Comparison of ENCODE assay signal across 1 cellular context in the genomic region with DNA sequence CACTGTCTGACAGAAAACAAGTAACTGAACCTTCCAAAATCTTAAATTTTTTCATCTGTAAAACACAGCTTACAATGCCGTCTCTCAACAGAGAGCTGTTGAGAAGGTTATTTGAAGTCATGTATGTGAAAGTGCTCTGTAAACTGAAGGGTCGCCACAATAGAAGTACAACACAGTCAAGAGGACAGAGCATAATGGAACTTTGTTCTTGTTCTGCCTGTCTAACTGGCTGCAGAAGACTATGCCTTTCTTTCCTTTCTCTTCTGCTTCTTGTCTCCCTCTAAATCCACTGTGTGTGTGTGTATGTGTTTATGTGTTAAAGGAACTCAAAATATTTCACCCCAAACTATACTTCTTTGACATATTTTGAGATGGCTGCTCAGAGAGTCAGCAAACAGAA.
TF ChIP-seq lines count a peak whose summit lies in the region.

No MANE protein-coding gene starts in this region.

TF ChIP-seq in GM23338, 12 proteins besides CTCF, POLR2A, EP300 and RAD21 (continued from another document):
- TF ChIP-seq ZNF114 (CRISPR knock-in tag; IDR thresholded peaks at IDR 0.05): no peak
TF ChIP-seq in GM23338: peak in this region for 0.
